26 cellular contexts compared by ENCODE assay signal in the genomic region with DNA sequence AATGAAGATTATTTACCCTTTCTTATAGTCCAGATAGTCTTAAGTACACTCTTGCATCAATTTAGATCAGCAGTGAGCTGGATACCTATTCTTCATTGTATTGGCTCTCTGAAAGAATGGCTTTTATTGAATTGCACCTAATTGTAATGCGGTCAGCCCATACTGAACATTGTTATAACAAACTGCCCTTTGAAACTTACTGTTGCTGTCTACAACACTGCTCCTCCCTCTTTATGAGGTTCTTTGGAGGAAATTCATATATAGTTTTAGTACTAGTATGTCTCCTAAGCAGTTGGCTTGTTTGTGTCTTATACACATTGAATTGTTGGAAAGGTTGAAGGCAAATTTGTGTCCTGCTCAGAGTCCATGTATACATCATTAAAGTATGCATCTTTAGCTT.
DNase-seq lines count a peak whose midpoint lies in the region; ATAC-seq, FAIRE-seq and TF ChIP-seq lines count a peak whose summit lies in the region.
"Had no signal": no experiment of that assay in that cellular context is flagged by ENCODE, and none has a peak within 500 bp of the region (broad histone marks: within the 10 kb centered on the region; RNA-seq: fewer than 3 reads in every experiment).

No MANE protein-coding gene starts in this region.

- intact Hi-C loops in colonic mucosa (cut with DNase I), result no loop called here
- intact Hi-C loops in mucosa of descending colon (cut with DNase I, micrococcal nuclease), result no loop called here
- intact Hi-C loops in Calu3 (cut with micrococcal nuclease; ENCODE audit: unreplicated experiment), result no loop called here

- H3K27me3 ChIP-seq in colonic mucosa, result no peaks in the 10 kb centered on the region
- H3K27me3 ChIP-seq: BLaER1 treated with 17β-estradiol and CSF1 and Interleukin-3, amounts not matched to agents 10 nM and 100 nM had no signal

- no peak for DNase-seq in GM12891 (ENCODE audit: insufficient read length, low spot score)
- DNase-seq in colonic mucosa, result no peak
- no peak for DNase-seq in mucosa of descending colon
- peak; percentile 17 for DNase-seq in pons (ENCODE audit: low spot score)
- no peak for DNase-seq in stimulated activated CD4-positive, alpha-beta T cell treated with anti-CD3 and anti-CD28 coated beads, Interleukin-15, amount 100 ng/mL, for 24 hours
- no peak for DNase-seq in KBM-7
- DNase-seq in Calu3, result no peak
- DNase-seq: AML-193; Caco-2; CD4-positive, alpha-beta T cell; CD8-positive, alpha-beta T cell; DMS 273 treated with DMSO at 0.1 percent for 48 hours; DMS153; DMS53; DMS79; DND-41; EL; GDM1 had no signal

- FAIRE-seq in GM12891 (lab: Jason Lieb, UNC), result peak; percentile 13
- FAIRE-seq: A549, GM12878, GM19239 had no signal

- no peaks in the 10 kb centered on the region for H3K4me1 Mint-ChIP-seq in Calu3 (ENCODE audit: low read depth, unreplicated experiment)
- H3K4me1 Mint-ChIP-seq: B cell had no signal

- TF ChIP-seq CTCF in colonic mucosa (IDR thresholded peaks at IDR 0.05) (no peak), mucosa of descending colon (IDR thresholded peaks at IDR 0.05) (no peak), Calu3 (IDR thresholded peaks at IDR 0.05; ENCODE audit: unreplicated experiment) (no peak)

- no peaks in the 10 kb centered on the region for H3K36me3 Mint-ChIP-seq in Calu3 (ENCODE audit: insufficient read depth, unreplicated experiment)
- H3K36me3 Mint-ChIP-seq: CD8-positive, alpha-beta T cell had no signal

- H3K4me3 Mint-ChIP-seq in Calu3 (ENCODE audit: low read depth, unreplicated experiment), result no peak overlapping the region
- H3K4me3 Mint-ChIP-seq: B cell; CD4-positive, alpha-beta T cell; CD8-positive, alpha-beta T cell had no signal

- in situ Hi-C loops in KBM-7 (cut with MboI; ENCODE audit: low pct_unique_long_range_greater_than_20kb, low sequenced_read_pairs), result no loop called here

- H3K36me3 ChIP-seq in colonic mucosa (no peaks in the 10 kb centered on the region), mucosa of descending colon (ENCODE audit: low read depth) (no peaks in the 10 kb centered on the region)
- H3K36me3 ChIP-seq: BLaER1 treated with 17β-estradiol and CSF1 and Interleukin-3, amounts not matched to agents 10 nM and 100 nM had no signal

- H3K27ac ChIP-seq in colonic mucosa, result peak overlapping the region; percentile 56
- H3K27ac ChIP-seq: 22Rv1; A549; BLaER1 treated with 17β-estradiol and CSF1 and Interleukin-3, amounts not matched to agents 10 nM and 100 nM; C4-2B had no signal

- H3K27ac Mint-ChIP-seq in Calu3 (ENCODE audit: unreplicated experiment), result no peak overlapping the region
- H3K27ac Mint-ChIP-seq: B cell; CD4-positive, alpha-beta T cell; CD8-positive, alpha-beta T cell had no signal

- no peak overlapping the region for H3K9ac ChIP-seq in colonic mucosa (ENCODE audit: low read depth in 2 of 2, low read length in 2 of 2)
- H3K9ac ChIP-seq: BLaER1 treated with 17β-estradiol and CSF1 and Interleukin-3, amounts not matched to agents 10 nM and 100 nM had no signal

- H3K4me3 ChIP-seq in colonic mucosa, result no peak overlapping the region
- H3K4me3 ChIP-seq in mucosa of descending colon, result no peak overlapping the region
- H3K4me3 ChIP-seq: A549; BLaER1 treated with 17β-estradiol and CSF1 and Interleukin-3, amounts not matched to agents 10 nM and 100 nM; GM12878 had no signal

- H3K9me3 ChIP-seq in colonic mucosa, result no peaks in the 10 kb centered on the region
- H3K9me3 ChIP-seq in mucosa of descending colon, result no peaks in the 10 kb centered on the region
- H3K9me3 ChIP-seq: A549; BLaER1 treated with 17β-estradiol and CSF1 and Interleukin-3, amounts not matched to agents 10 nM and 100 nM; Caco-2 had no signal

- ATAC-seq in mucosa of descending colon, result peak; percentile 91
- ATAC-seq in HG02973 (IDR thresholded peaks at IDR 0.05; ENCODE audit: unreplicated experiment), result no peak
- ATAC-seq: A549; CD8-positive, alpha-beta T cell; GM12878 had no signal

- H3K4me1 ChIP-seq in colonic mucosa (no peaks in the 10 kb centered on the region), mucosa of descending colon (ENCODE audit: low read depth) (peaks cover 18% of the 10 kb centered on the region)
- H3K4me1 ChIP-seq: A549, Caco-2 had no signal

- CTCF ChIA-PET in Calu3 (lab: Charles Lee), result no interaction called here

- no peaks in the 10 kb centered on the region for H3K27me3 Mint-ChIP-seq in Calu3 (ENCODE audit: unreplicated experiment)
- H3K27me3 Mint-ChIP-seq: B cell; CD4-positive, alpha-beta T cell had no signal

- H3K9me3 Mint-ChIP-seq in Calu3 (ENCODE audit: low read depth, unreplicated experiment), result no peaks in the 10 kb centered on the region
- H3K9me3 Mint-ChIP-seq: CD8-positive, alpha-beta T cell had no signal

- no peak for TF ChIP-seq POLR2A in GM12891 (IDR thresholded peaks at IDR 0.05; ENCODE audit: low read depth, low read length)

- BruUV-seq in Calu3 (replicated peaks; lab: Mats Ljungman, UMichigan), result no TSS peak

TF ChIP-seq in GM12891, 5 proteins besides CTCF, POLR2A, EP300 and RAD21:
- TF ChIP-seq PAX5 (IDR thresholded peaks at IDR 0.05; ENCODE audit: insufficient read depth, low read length, severe bottlenecking) (no peak), SPI1 (IDR thresholded peaks at IDR 0.05; ENCODE audit: low read depth, low read length) (no peak), TAF1 (IDR thresholded peaks at IDR 0.05; ENCODE audit: low read depth, low read length) (no peak), POU2F2 (IDR thresholded peaks at IDR 0.05; ENCODE audit: low read depth, low read length) (no peak), POLR2AphosphoS5 (IDR thresholded peaks at IDR 0.05; ENCODE audit: low read depth, low read length) (no peak)
